In genomic region chr3:127607675-127608361, GRCh38 we compare ENCODE assay signal across 1 cellular context.
TF ChIP-seq lines count a peak whose summit lies in the region.

No MANE protein-coding gene starts in this region.

TF ChIP-seq in H1, 55 proteins besides CTCF, POLR2A, EP300 and RAD21:
- TF ChIP-seq GTF2F1 (IDR thresholded peaks at IDR 0.05; ENCODE audit: borderline replicate concordance, low read depth, low read length) (no peak), POLR2AphosphoS5 (IDR thresholded peaks at IDR 0.05; ENCODE audit: low read depth, low read length) (peak; percentile 73; the same call in 1 of the 2 replicates)
